8 cellular contexts compared by ENCODE assay signal in genomic region chr3:33440328-33440577, GRCh38. TPM values are rescaled to one million over a fixed set of nuclear protein-coding genes. Genes with fewer than 3 reads are reported as not detected.
DNase-seq lines count a peak whose midpoint lies in the region; ATAC-seq and TF ChIP-seq lines count a peak whose summit lies in the region.

TSS of gene UBP1 (minus strand) at chr3:33440405. CDS start at chr3:33439848, 557 bp downstream.

- in situ Hi-C loops in astrocyte of the spinal cord (cut with HindIII; ENCODE audit: low sequenced_read_pairs), result no loop called here

- peaks cover 0 to 9% (median 0%) of the 10 kb centered on the region in 11 experiments; a peak in 6 of 22 replicates for H3K36me3 ChIP-seq in BLaER1 treated with 17β-estradiol and CSF1 and Interleukin-3, amounts not matched to agents 10 nM and 100 nM

- peaks cover 25 to 43% (median 34%) of the 10 kb centered on the region in 10 experiments for H3K4me1 ChIP-seq in BLaER1 treated with 17β-estradiol and CSF1 and Interleukin-3, amounts not matched to agents 10 nM and 100 nM

- peak within 1 kb of the TSS; percentile 91 to 98 (median 96) for H3K27ac ChIP-seq in BLaER1 treated with 17β-estradiol and CSF1 and Interleukin-3, amounts not matched to agents 10 nM and 100 nM

- peaks cover 0 to 4% (median 0%) of the 10 kb centered on the region in 11 experiments; a peak in 1 of 22 replicates for H3K9me3 ChIP-seq in BLaER1 treated with 17β-estradiol and CSF1 and Interleukin-3, amounts not matched to agents 10 nM and 100 nM (replicated peaks in 1 of 11)

- peak within 1 kb of the TSS; percentile 92 to 99 (median 98) for H3K9ac ChIP-seq in BLaER1 treated with 17β-estradiol and CSF1 and Interleukin-3, amounts not matched to agents 10 nM and 100 nM

- H4K20me1 ChIP-seq in BLaER1 treated with 17β-estradiol and CSF1 and Interleukin-3, amounts not matched to agents 10 nM and 100 nM, result peaks cover 37 to 47% (median 46%) of the 10 kb centered on the region in 11 experiments

- ATAC-seq in GM21737 (IDR thresholded peaks at IDR 0.05; ENCODE audit: unreplicated experiment) (no peak), GM18868 (IDR thresholded peaks at IDR 0.05; ENCODE audit: unreplicated experiment) (no peak)

- DNase-seq in LHCN-M2 (ENCODE audit: low read depth) (no peak), astrocyte of the spinal cord (ENCODE audit: low read depth, low spot score) (peak; percentile 100), iPS-NIHi11 (ENCODE audit: low spot score) (peak; percentile 97), NCI-H2029 treated with DMSO at 0.1 percent for 48 hours (lab: John Stamatoyannopoulos, UW) (no peak)
- DNase-seq in stimulated activated CD8-positive, alpha-beta memory T cell treated with anti-CD3 and anti-CD28 coated beads, Interleukin-7, amount 100 ng/mL, for 24 hours (ENCODE audit: low read depth), result peak; percentile 92

- H3K4me2 ChIP-seq in BLaER1 treated with 17β-estradiol and CSF1 and Interleukin-3, amounts not matched to agents 10 nM and 100 nM, result peak within 1 kb of the TSS; percentile 80 to 97 (median 93)

- TF ChIP-seq CTCF in astrocyte of the spinal cord (IDR thresholded peaks at IDR 0.05; ENCODE audit: low read depth, low read length), result no peak

- H3K4me3 ChIP-seq in BLaER1 treated with 17β-estradiol and CSF1 and Interleukin-3, amounts not matched to agents 10 nM and 100 nM, result peak within 1 kb of the TSS; percentile 92 to 99 (median 97)
- H3K4me3 ChIP-seq in astrocyte of the spinal cord (ENCODE audit: low read depth, low read length), result peak within 1 kb of the TSS; percentile 92

- no peaks in the 10 kb centered on the region for H3K27me3 ChIP-seq in BLaER1 treated with 17β-estradiol and CSF1 and Interleukin-3, amounts not matched to agents 10 nM and 100 nM

RNA-seq across cellular contexts. Expression of gene UBP1, which starts in this region (rescaled TPM):
- total RNA-seq in LHCN-M2 (2014; rRNA removed), result 35.9 and 37.8 TPM in 2 replicates
- 27.1 TPM for polyA plus RNA-seq in LHCN-M2 (2012)

Comparison
In these comparisons a context has a peak if more than half of its experiments do, and no peak if none do; other contexts are left out.
1. DNase-seq: peak in astrocyte of the spinal cord (single experiment), iPS-NIHi11 (single experiment) and stimulated activated CD8-positive, alpha-beta memory T cell treated with anti-CD3 and anti-CD28 coated beads, Interleukin-7, amount 100 ng/mL, for 24 hours (single experiment); none in LHCN-M2 (single experiment) and NCI-H2029 treated with DMSO at 0.1 percent for 48 hours (single experiment).